In genomic region chr19:535017-535835, GRCh38 we compare ENCODE assay signal across 10 cellular contexts. TPM values are rescaled to one million over a fixed set of nuclear protein-coding genes. Genes with fewer than 3 reads are reported as not detected.
DNase-seq lines count a peak whose midpoint lies in the region; ATAC-seq and TF ChIP-seq lines count a peak whose summit lies in the region.
"Had no signal": no experiment of that assay in that cellular context is flagged by ENCODE, and none has a peak within 500 bp of the region (broad histone marks: within the 10 kb centered on the region; RNA-seq: fewer than 3 reads in every experiment).

No MANE protein-coding gene starts in this region.

- TF ChIP-seq CTCF in Loucy (conservative IDR thresholded peaks at IDR 0.05; ENCODE audit: low read length), result no peak; the same call in 1 of the 2 replicates
- TF ChIP-seq CTCF in chondrocyte (IDR thresholded peaks at IDR 0.05), result no peak
- no peak for TF ChIP-seq CTCF in osteocyte (IDR thresholded peaks at IDR 0.05)

- no peaks in the 10 kb centered on the region for H3K9me2 ChIP-seq in Loucy (replicated peaks; ENCODE audit: low read depth, low read length)

- DNase-seq in DMS53 (lab: John Stamatoyannopoulos, UW), result peak; percentile 91
- DNase-seq in chondrocyte (ENCODE audit: low spot score), result no peak
- DNase-seq in osteocyte (ENCODE audit: extremely low spot score, unreplicated experiment), result no peak
- DNase-seq in hypothalamus (lab: John Stamatoyannopoulos, UW), result no peak
- DNase-seq: NCI-H187 treated with DMSO at 0.1 percent for 48 hours, SHP77 treated with DMSO at 0.1 percent for 48 hours had no signal

- no peak overlapping the region for H2AFZ ChIP-seq in Loucy (ENCODE audit: low read length)

- H3K36me3 ChIP-seq in Loucy (ENCODE audit: insufficient read depth, low read length), result peaks cover 24% of the 10 kb centered on the region; the same call in 1 of the 2 replicates

- H3K9ac ChIP-seq in Loucy (ENCODE audit: low read depth, low read length, poor library complexity, severe bottlenecking), result no peak overlapping the region

- no peaks in the 10 kb centered on the region for H3F3A ChIP-seq in Loucy (ENCODE audit: low read depth)

- peak overlapping the region; percentile 71 for H3K27ac Mint-ChIP-seq in chondrocyte (ENCODE audit: unreplicated experiment)
- peak overlapping the region; percentile 54 for H3K27ac Mint-ChIP-seq in osteocyte (ENCODE audit: unreplicated experiment)

- H3K9me3 ChIP-seq in Loucy (ENCODE audit: insufficient read depth, low read depth, low read length), result no peaks in the 10 kb centered on the region

- H3K4me1 Mint-ChIP-seq in chondrocyte (ENCODE audit: low read depth), result peaks cover 18% of the 10 kb centered on the region
- peaks cover 22% of the 10 kb centered on the region for H3K4me1 Mint-ChIP-seq in osteocyte (ENCODE audit: unreplicated experiment)

- H3K27me3 Mint-ChIP-seq in chondrocyte (ENCODE audit: low read depth) (no peaks in the 10 kb centered on the region), osteocyte (ENCODE audit: unreplicated experiment) (no peaks in the 10 kb centered on the region)

- H3K79me2 ChIP-seq in Loucy (ENCODE audit: insufficient read depth, low read length), result peaks cover 50% of the 10 kb centered on the region

- H3K4me1 ChIP-seq in Loucy (ENCODE audit: insufficient read depth, low read length, poor library complexity, severe bottlenecking), result peaks cover 10% of the 10 kb centered on the region

- peaks cover 33% of the 10 kb centered on the region for H4K20me1 ChIP-seq in Loucy (ENCODE audit: insufficient read depth, low read length, poor library complexity, severe bottlenecking)

- H3K9me3 Mint-ChIP-seq in chondrocyte (ENCODE audit: low read depth), result no peaks in the 10 kb centered on the region
- no peaks in the 10 kb centered on the region for H3K9me3 Mint-ChIP-seq in osteocyte (ENCODE audit: unreplicated experiment)

- H3K4me3 ChIP-seq in Loucy (ENCODE audit: low read length, poor library complexity, severe bottlenecking), result no peak overlapping the region

- peak overlapping the region; percentile 32 for H3K4me2 ChIP-seq in Loucy (ENCODE audit: low read depth, low read length, poor library complexity, severe bottlenecking)

- peak overlapping the region; percentile 22 for H3K4me3 Mint-ChIP-seq in chondrocyte (ENCODE audit: unreplicated experiment)
- H3K4me3 Mint-ChIP-seq in osteocyte (ENCODE audit: unreplicated experiment), result no peak overlapping the region

- ATAC-seq in HG02938 (IDR thresholded peaks at IDR 0.05; ENCODE audit: unreplicated experiment), result no peak
- ATAC-seq in GM19324 (IDR thresholded peaks at IDR 0.05; ENCODE audit: low FRiP score, unreplicated experiment), result no peak

- H3K36me3 Mint-ChIP-seq in chondrocyte (ENCODE audit: low read depth), result peaks cover 8% of the 10 kb centered on the region
- H3K36me3 Mint-ChIP-seq in osteocyte (ENCODE audit: unreplicated experiment), result peaks cover 8% of the 10 kb centered on the region

- H3K27me3 ChIP-seq in Loucy (ENCODE audit: insufficient read depth, low read length, poor library complexity, severe bottlenecking), result peaks cover 8% of the 10 kb centered on the region

RNA-seq across cellular contexts. Expression of gene CDC34, which starts 3.7 kb away (rescaled TPM):
- 41.4 to 71.1 TPM (median 66.9 TPM) in 3 replicates for total RNA-seq in chondrocyte
- 65.3 and 69.0 TPM in 2 replicates for total RNA-seq in osteocyte

RNA-seq across cellular contexts. Expression of gene GZMM, which starts 8.6 kb away (rescaled TPM):
- total RNA-seq in chondrocyte (not detected in 3 replicates), osteocyte (not detected in 2 replicates)
- total RNA-seq: dermis microvascular lymphatic vessel endothelial cell had no signal

RNA-seq across cellular contexts. Expression of gene TPGS1, which starts 27.9 kb away (rescaled TPM):
- total RNA-seq in chondrocyte (18.3 to 22.6 TPM (median 21.3 TPM) in 3 replicates), osteocyte (24.3 and 25.4 TPM in 2 replicates)

RNA-seq across cellular contexts. Expression of gene BSG, which starts 37.2 kb away (rescaled TPM):
- total RNA-seq in chondrocyte (440 to 503 TPM (median 452 TPM) in 3 replicates), osteocyte (816 and 859 TPM in 2 replicates)

RNA-seq across cellular contexts. Expression of gene MADCAM1, which starts 38.9 kb away (rescaled TPM):
- 0.59 to 0.92 TPM (median 0.62 TPM) in 3 replicates for total RNA-seq in chondrocyte
- 1.1 and 1.3 TPM in 2 replicates for total RNA-seq in osteocyte
- total RNA-seq: dermis microvascular lymphatic vessel endothelial cell had no signal
